8 cellular contexts compared by ENCODE assay signal in the genomic region with DNA sequence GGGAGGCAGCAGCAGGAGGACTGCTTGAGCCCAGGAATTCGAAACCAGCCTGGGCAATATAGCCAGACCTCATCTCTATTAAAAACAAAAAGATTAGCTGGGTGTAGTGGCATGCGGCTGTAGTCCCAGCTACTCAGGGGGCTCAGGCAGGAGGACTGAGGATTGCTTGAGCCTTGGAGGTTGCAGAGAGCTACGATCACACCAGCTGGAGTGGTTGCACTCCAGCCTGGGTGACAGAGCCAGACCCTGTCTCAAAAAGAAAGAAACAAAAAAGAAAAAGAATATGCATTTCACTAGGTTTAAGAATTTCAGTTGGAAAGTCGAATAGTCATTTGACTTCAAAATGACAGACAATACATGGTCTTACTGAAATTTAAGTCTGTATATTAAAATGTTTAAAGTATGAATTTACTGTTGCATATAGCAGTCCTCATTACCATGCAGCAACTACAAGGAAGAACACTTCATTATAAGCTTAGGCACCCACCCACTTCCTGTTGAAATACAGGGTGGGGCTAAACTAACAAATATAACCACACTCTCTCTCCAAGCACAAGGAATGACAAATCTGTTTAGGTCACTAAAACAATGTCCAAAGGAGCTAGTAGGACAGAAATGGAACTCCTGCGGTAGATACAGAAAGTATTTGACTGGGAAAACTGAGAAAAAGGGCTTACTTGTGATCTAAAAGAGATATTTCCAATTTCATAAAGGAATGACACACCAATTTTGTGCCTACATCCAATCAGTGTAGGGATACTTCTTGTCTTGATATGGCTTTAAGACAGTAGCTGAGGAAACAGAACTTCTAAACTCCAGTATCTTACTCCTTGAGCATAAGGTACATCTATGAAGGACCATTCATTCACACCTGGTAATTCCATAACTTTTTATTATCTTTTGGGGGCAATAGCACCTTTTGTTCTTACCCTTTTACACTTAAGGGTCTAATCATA. TPM values are rescaled to one million over a fixed set of nuclear protein-coding genes. Genes with fewer than 3 reads are reported as not detected.
DNase-seq lines count a peak whose midpoint lies in the region; ATAC-seq and TF ChIP-seq lines count a peak whose summit lies in the region.

No MANE protein-coding gene starts in this region.

- no peak for ATAC-seq in HG03108 (IDR thresholded peaks at IDR 0.05; ENCODE audit: unreplicated experiment)

- peak overlapping the region; percentile 1 for H3K9ac ChIP-seq in skeletal muscle satellite cell (ENCODE audit: low read depth, low read length)

- H3K27ac ChIP-seq in C4-2B = peak overlapping the region; percentile 36

- CTCF ChIA-PET in activated CD4-positive, alpha-beta memory T cell treated with anti-CD3 and anti-CD28 coated beads, Interleukin-2, amount 10 ng/mL, durations not matched to agents 7 days and 5 days (lab: Charles Lee) = interaction anchor here (0.7 to 4.3 kb wide), 10 partner anchors 7 to 172 kb away, joined by 3 to 21 read pairs (median 5); no protein-coding TSS in a partner anchor

- H3K4me3 ChIP-seq in skeletal muscle satellite cell (ENCODE audit: low read length) = peak overlapping the region; percentile 23

- H3K27me3 Mint-ChIP-seq in activated CD4-positive, alpha-beta memory T cell treated with anti-CD3 and anti-CD28 coated beads, Interleukin-2, amount 10 ng/mL, durations not matched to agents 7 days and 5 days = no peaks in the 10 kb centered on the region

- no peaks in the 10 kb centered on the region for H3K9me3 ChIP-seq in skeletal muscle satellite cell (replicated peaks; ENCODE audit: low read length)

- H3K36me3 ChIP-seq in skeletal muscle satellite cell (ENCODE audit: insufficient read depth, low read length) = no peaks in the 10 kb centered on the region

- peaks cover 59% of the 10 kb centered on the region for H3K4me1 Mint-ChIP-seq in activated CD4-positive, alpha-beta memory T cell treated with anti-CD3 and anti-CD28 coated beads, Interleukin-2, amount 10 ng/mL, durations not matched to agents 7 days and 5 days

- peak overlapping the region; percentile 68 for H3K4me2 ChIP-seq in skeletal muscle satellite cell (ENCODE audit: low read length)

- H3K27ac Mint-ChIP-seq in activated CD4-positive, alpha-beta memory T cell treated with anti-CD3 and anti-CD28 coated beads, Interleukin-2, amount 10 ng/mL, durations not matched to agents 7 days and 5 days = peak overlapping the region; percentile 69

- H3K4me1 ChIP-seq in skeletal muscle satellite cell (ENCODE audit: control insufficient read depth, insufficient read depth, low read length) = peaks cover 45% of the 10 kb centered on the region

- no peaks in the 10 kb centered on the region for H3K27me3 ChIP-seq in skeletal muscle satellite cell (ENCODE audit: control insufficient read depth, insufficient read depth, low read length)

- DNase-seq in HT1080 (ENCODE audit: low read depth) (peak; percentile 77), glomerular visceral epithelial cell (ENCODE audit: extremely low spot score) (peak; percentile 24), ureter (ENCODE audit: low spot score) (no peak), GM19238 (ENCODE audit: insufficient read length, low spot score) (no peak)
- no peak for DNase-seq in activated CD4-positive, alpha-beta memory T cell treated with anti-CD3 and anti-CD28 coated beads, Interleukin-2, amount 10 ng/mL, durations not matched to agents 7 days and 5 days

- POLR2A ChIA-PET in activated CD4-positive, alpha-beta memory T cell treated with anti-CD3 and anti-CD28 coated beads, Interleukin-2, amount 10 ng/mL, durations not matched to agents 7 days and 5 days (lab: Charles Lee) = interaction anchor here (0.8 to 4.8 kb wide), 7 partner anchors 8 to 86 kb away, joined by 3 to 33 read pairs (median 8); partner anchors contain the start of gene WASF2

- no peak for TF ChIP-seq CTCF in C4-2B (conservative IDR thresholded peaks at IDR 0.05)

- H3K9me3 Mint-ChIP-seq in activated CD4-positive, alpha-beta memory T cell treated with anti-CD3 and anti-CD28 coated beads, Interleukin-2, amount 10 ng/mL, durations not matched to agents 7 days and 5 days = no peaks in the 10 kb centered on the region

- H3K4me3 Mint-ChIP-seq in activated CD4-positive, alpha-beta memory T cell treated with anti-CD3 and anti-CD28 coated beads, Interleukin-2, amount 10 ng/mL, durations not matched to agents 7 days and 5 days = peak overlapping the region; percentile 47

- H3K36me3 Mint-ChIP-seq in activated CD4-positive, alpha-beta memory T cell treated with anti-CD3 and anti-CD28 coated beads, Interleukin-2, amount 10 ng/mL, durations not matched to agents 7 days and 5 days (ENCODE audit: low read depth) = peaks cover 28% of the 10 kb centered on the region

RNA-seq across cellular contexts. Expression of gene GPR3, which starts 44.1 kb away (rescaled TPM):
- 2.7 and 2.8 TPM in 2 replicates for total RNA-seq in HT1080 (2014; rRNA removed; shearing (Covaris generic))
- 5.0 and 5.3 TPM in 2 replicates for polyA plus RNA-seq in HT1080 (2015; cell fraction: cytosol; rRNA removed)
- 2.0 and 2.4 TPM in 2 replicates for polyA plus RNA-seq in HT1080 (2015; cell fraction: nucleus; rRNA removed)
- under 1 TPM; 0.58 to 0.65 TPM for total RNA-seq in activated CD4-positive, alpha-beta memory T cell treated with anti-CD3 and anti-CD28 coated beads, Interleukin-2, amount 10 ng/mL, durations not matched to agents 7 days and 5 days
- total RNA-seq in skeletal muscle satellite cell (2012; rRNA removed) = 1.0 and 1.5 TPM in 2 replicates
- 0.47 TPM for total RNA-seq in ureter

RNA-seq across cellular contexts. Expression of gene CD164L2, which starts 53.3 kb away (rescaled TPM):
- not detected in 2 replicates for total RNA-seq in HT1080 (2014; rRNA removed; shearing (Covaris generic))
- polyA plus RNA-seq in HT1080 (2015; cell fraction: cytosol; rRNA removed) = not detected in 2 replicates
- polyA plus RNA-seq in HT1080 (2015; cell fraction: nucleus; rRNA removed) = not detected in 2 replicates
- not detected for total RNA-seq in activated CD4-positive, alpha-beta memory T cell treated with anti-CD3 and anti-CD28 coated beads, Interleukin-2, amount 10 ng/mL, durations not matched to agents 7 days and 5 days
- total RNA-seq in skeletal muscle satellite cell (2012; rRNA removed) = not detected in 2 replicates
- total RNA-seq in ureter = not detected

RNA-seq across cellular contexts. Expression of gene WASF2, which starts 53.5 kb away (rescaled TPM):
- total RNA-seq in HT1080 (2014; rRNA removed; shearing (Covaris generic)) = 12.5 and 18.2 TPM in 2 replicates
- 60.6 and 69.8 TPM in 2 replicates for polyA plus RNA-seq in HT1080 (2015; cell fraction: cytosol; rRNA removed)
- 47.2 and 59.0 TPM in 2 replicates for polyA plus RNA-seq in HT1080 (2015; cell fraction: nucleus; rRNA removed)
- 100 to 1,000 TPM; 150 TPM for total RNA-seq in activated CD4-positive, alpha-beta memory T cell treated with anti-CD3 and anti-CD28 coated beads, Interleukin-2, amount 10 ng/mL, durations not matched to agents 7 days and 5 days
- 17.2 and 18.6 TPM in 2 replicates for total RNA-seq in skeletal muscle satellite cell (2012; rRNA removed)
- 141 TPM for total RNA-seq in ureter

Comparison
In these comparisons a context has a peak if more than half of its experiments do, and no peak if none do; other contexts are left out.
1. DNase-seq: peak in HT1080 (single experiment) and glomerular visceral epithelial cell (single experiment); none in activated CD4-positive, alpha-beta memory T cell treated with anti-CD3 and anti-CD28 coated beads, Interleukin-2, amount 10 ng/mL, durations not matched to agents 7 days and 5 days (single experiment), ureter (single experiment) and GM19238 (single experiment).